In the genomic region with DNA sequence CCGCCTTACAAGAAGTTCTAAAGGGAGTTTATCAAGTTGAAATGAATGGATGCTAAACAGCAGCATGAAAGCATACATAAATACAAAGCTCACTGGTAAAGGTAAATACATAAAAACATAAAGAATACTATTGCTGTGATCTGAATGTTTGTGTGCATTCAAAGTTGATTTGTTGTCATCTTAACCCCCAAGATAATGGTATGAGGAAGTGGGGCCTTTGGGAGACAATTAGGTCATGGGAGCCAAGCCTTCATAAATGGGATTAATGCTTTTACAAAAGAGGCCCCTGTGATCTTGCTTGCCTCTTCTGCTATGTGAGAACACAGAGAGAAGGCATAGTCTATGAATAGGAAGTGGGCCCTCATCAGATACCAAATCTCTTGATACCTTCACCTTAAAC, we compare ENCODE assay signal across 24 cellular contexts.
DNase-seq lines count a peak whose midpoint lies in the region; ATAC-seq, FAIRE-seq and TF ChIP-seq lines count a peak whose summit lies in the region.
"Had no signal": no experiment of that assay in that cellular context is flagged by ENCODE, and none has a peak within 500 bp of the region (broad histone marks: within the 10 kb centered on the region; RNA-seq: fewer than 3 reads in every experiment).

No MANE protein-coding gene starts in this region.

- H3K4me2 ChIP-seq in K562 (ENCODE audit: insufficient read depth, low read length): peak overlapping the region; percentile 65
- H3K4me2 ChIP-seq: A549; BLaER1 treated with 17β-estradiol and CSF1 and Interleukin-3, amounts not matched to agents 10 nM and 100 nM had no signal

- TF ChIP-seq RAD21 in K562 (CRISPR knock-in tag; conservative IDR thresholded peaks at IDR 0.05 in 1 of 2, IDR thresholded peaks at IDR 0.05 in 1 of 2): no peak

- no peak overlapping the region for H2AFZ ChIP-seq in K562 (ENCODE audit: low read depth, low read length)

- no peaks in the 10 kb centered on the region for H4K20me1 ChIP-seq in K562 (replicated peaks; ENCODE audit: control insufficient read depth, insufficient read depth, low read length)
- H4K20me1 ChIP-seq: BLaER1 treated with 17β-estradiol and CSF1 and Interleukin-3, amounts not matched to agents 10 nM and 100 nM had no signal

- H3K27me3 ChIP-seq in K562 (ENCODE audit: control insufficient read depth in 2 of 2, insufficient read depth in 2 of 2, low read length in 2 of 2): no peaks in the 10 kb centered on the region
- H3K27me3 ChIP-seq: BLaER1 treated with 17β-estradiol and CSF1 and Interleukin-3, amounts not matched to agents 10 nM and 100 nM had no signal

- TF ChIP-seq CTCF in K562 (IDR thresholded peaks at IDR 0.05 in 2 of 3, conservative IDR thresholded peaks at IDR 0.05 in 1 of 3; ENCODE audit: insufficient read depth in 2 of 3, low read depth in 1 of 3, low read length in 3 of 3): no peak

- intact Hi-C loops in K562 (cut with micrococcal nuclease): loop anchor here (2.0 to 10.0 kb wide), 2 partner anchors 308 to 980 kb away; no protein-coding TSS in a partner anchor

- peak overlapping the region; percentile 92 for H3K27ac ChIP-seq in K562 (ENCODE audit: extremely low read depth, low read depth, low read length)
- H3K27ac ChIP-seq: 22Rv1; A549; BLaER1 treated with 17β-estradiol and CSF1 and Interleukin-3, amounts not matched to agents 10 nM and 100 nM; C4-2B had no signal

- TF ChIP-seq POLR2A in GM12891 (IDR thresholded peaks at IDR 0.05; ENCODE audit: low read depth, low read length) (no peak), K562 (conservative IDR thresholded peaks at IDR 0.05) (0 out of 2 replicates have a peak, but pooled peaks have one; percentile 39)

- peaks cover 0 to 32% of the 10 kb centered on the region in 2 experiments; a peak in 2 of 5 replicates for H3K4me1 ChIP-seq in K562 (replicated peaks in 1 of 2; ENCODE audit: control insufficient read depth in 2 of 2, insufficient read depth in 2 of 2, low read length in 2 of 2)
- H3K4me1 ChIP-seq: A549 had no signal

- peak; percentile 7 for ATAC-seq in K562
- ATAC-seq: A549; CD8-positive, alpha-beta T cell had no signal

- DNase-seq in NCI-H82 (lab: John Stamatoyannopoulos, UW) (peak; percentile 18), NCI-H82 treated with DMSO at 0.1 percent for 48 hours (lab: John Stamatoyannopoulos, UW; ENCODE audit: unreplicated experiment) (no peak), GM12891 (ENCODE audit: insufficient read length, low spot score) (no peak), OCI-M1 (lab: John Stamatoyannopoulos, UW) (peak; percentile 67), K562 (ENCODE audit: extremely low read depth in 1 of 4, low spot score in 3 of 4) (peak in 1 of 4 experiments; percentile 69), NCI-H2227 treated with DMSO at 0.1 percent for 48 hours (lab: John Stamatoyannopoulos, UW) (no peak), SKM-1 (lab: John Stamatoyannopoulos, UW; ENCODE audit: unreplicated experiment) (no peak), cerebellar cortex (ENCODE audit: low spot score) (no peak)
- DNase-seq: AML-193; CD4-positive, alpha-beta T cell; CD8-positive, alpha-beta T cell; COR-L47; DMS 273 treated with DMSO at 0.1 percent for 48 hours; DMS153; DMS53; DMS79; GF-D8 had no signal

- peaks cover 100% of the 10 kb centered on the region for H3K79me2 ChIP-seq in K562 (ENCODE audit: control insufficient read depth, insufficient read depth, low read length)

- TF ChIP-seq EP300 in K562 (IDR thresholded peaks at IDR 0.05; ENCODE audit: low read length): peak; percentile 35; the same call in 1 of the 2 replicates

- no TSS peak for BruUV-seq in K562 (replicated peaks; lab: Mats Ljungman, UMichigan)

- 13% methylated on average over 1 of the region's 1 CpG for WGBS in K562 (ENCODE audit: insufficient coverage, low coverage, missing lambda C conversion rate)

- POLR2A ChIA-PET in K562 (lab: Yijun Ruan, JAX): no interaction called here

- no peak for FAIRE-seq in GM12891 (lab: Jason Lieb, UNC)
- FAIRE-seq in K562 (lab: Jason Lieb, UNC): no peak
- FAIRE-seq: A549, G401.6, GM12892, GM18507 had no signal

- peak overlapping the region in 1 of 2 experiments; percentile 81; a peak in 2 of 4 replicates for H3K9ac ChIP-seq in K562 (ENCODE audit: insufficient read depth in 1 of 2, low read depth in 2 of 2, low read length in 2 of 2)
- H3K9ac ChIP-seq: BLaER1 treated with 17β-estradiol and CSF1 and Interleukin-3, amounts not matched to agents 10 nM and 100 nM had no signal

- CTCF ChIA-PET in K562 (lab: Yijun Ruan, JAX; ENCODE audit: low intra/inter-chr PET ratio): no interaction called here

- peak overlapping the region; percentile 46 for H3K4me3 ChIP-seq in K562
- H3K4me3 ChIP-seq: A549; BLaER1 treated with 17β-estradiol and CSF1 and Interleukin-3, amounts not matched to agents 10 nM and 100 nM had no signal

- peaks cover 22% of the 10 kb centered on the region; the same call in 2 of the 3 replicates for H3K36me3 ChIP-seq in K562 (ENCODE audit: control insufficient read depth, insufficient read depth, low read length)

- in situ Hi-C loops in K562 (cut with MboI): no loop called here

- H3K9me3 ChIP-seq in K562 (replicated peaks; ENCODE audit: control insufficient read depth, insufficient read depth, low read depth, low read length): no peaks in the 10 kb centered on the region; the same call in 1 of the 2 replicates
- H3K9me3 ChIP-seq: A549 had no signal

- no peaks in the 10 kb centered on the region for H3K9me1 ChIP-seq in K562 (ENCODE audit: control insufficient read depth, insufficient read depth, low read length)

TF ChIP-seq in GM12891, 5 proteins besides CTCF, POLR2A, EP300 and RAD21:
- TF ChIP-seq POU2F2 (IDR thresholded peaks at IDR 0.05; ENCODE audit: low read depth, low read length) (no peak), SPI1 (IDR thresholded peaks at IDR 0.05; ENCODE audit: low read depth, low read length) (0 out of 2 replicates have a peak, but pooled peaks have one; percentile 22)

TF ChIP-seq in K562, 482 proteins besides CTCF, POLR2A, EP300 and RAD21 (continues in another document):
- TF ChIP-seq SETDB1 (IDR thresholded peaks at IDR 0.05; ENCODE audit: low read length) (no peak), SOX6 (IDR thresholded peaks at IDR 0.05) (peak; percentile 39; the same call in 1 of the 2 replicates), PTBP1 (IDR thresholded peaks at IDR 0.05; ENCODE audit: low read depth, low read length) (no peak), ELF1 (tag; IDR thresholded peaks at IDR 0.05) (peak; percentile 40; the same call in 1 of the 2 replicates), MAFK (IDR thresholded peaks at IDR 0.05; ENCODE audit: low read length) (0 out of 2 replicates have a peak, but pooled peaks have one; percentile 1), SPI1 (IDR thresholded peaks at IDR 0.05; ENCODE audit: borderline replicate concordance, low read depth, low read length) (peak; percentile 89), NR3C1 (CRISPR knock-in tag; IDR thresholded peaks at IDR 0.05) (no peak)
- TF ChIP-seq, protein P1, sequence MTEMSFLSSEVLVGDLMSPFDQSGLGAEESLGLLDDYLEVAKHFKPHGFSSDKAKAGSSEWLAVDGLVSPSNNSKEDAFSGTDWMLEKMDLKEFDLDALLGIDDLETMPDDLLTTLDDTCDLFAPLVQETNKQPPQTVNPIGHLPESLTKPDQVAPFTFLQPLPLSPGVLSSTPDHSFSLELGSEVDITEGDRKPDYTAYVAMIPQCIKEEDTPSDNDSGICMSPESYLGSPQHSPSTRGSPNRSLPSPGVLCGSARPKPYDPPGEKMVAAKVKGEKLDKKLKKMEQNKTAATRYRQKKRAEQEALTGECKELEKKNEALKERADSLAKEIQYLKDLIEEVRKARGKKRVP (CRISPR knock-in tag; IDR thresholded peaks at IDR 0.05): no peak
- TF ChIP-seq, protein P2, sequence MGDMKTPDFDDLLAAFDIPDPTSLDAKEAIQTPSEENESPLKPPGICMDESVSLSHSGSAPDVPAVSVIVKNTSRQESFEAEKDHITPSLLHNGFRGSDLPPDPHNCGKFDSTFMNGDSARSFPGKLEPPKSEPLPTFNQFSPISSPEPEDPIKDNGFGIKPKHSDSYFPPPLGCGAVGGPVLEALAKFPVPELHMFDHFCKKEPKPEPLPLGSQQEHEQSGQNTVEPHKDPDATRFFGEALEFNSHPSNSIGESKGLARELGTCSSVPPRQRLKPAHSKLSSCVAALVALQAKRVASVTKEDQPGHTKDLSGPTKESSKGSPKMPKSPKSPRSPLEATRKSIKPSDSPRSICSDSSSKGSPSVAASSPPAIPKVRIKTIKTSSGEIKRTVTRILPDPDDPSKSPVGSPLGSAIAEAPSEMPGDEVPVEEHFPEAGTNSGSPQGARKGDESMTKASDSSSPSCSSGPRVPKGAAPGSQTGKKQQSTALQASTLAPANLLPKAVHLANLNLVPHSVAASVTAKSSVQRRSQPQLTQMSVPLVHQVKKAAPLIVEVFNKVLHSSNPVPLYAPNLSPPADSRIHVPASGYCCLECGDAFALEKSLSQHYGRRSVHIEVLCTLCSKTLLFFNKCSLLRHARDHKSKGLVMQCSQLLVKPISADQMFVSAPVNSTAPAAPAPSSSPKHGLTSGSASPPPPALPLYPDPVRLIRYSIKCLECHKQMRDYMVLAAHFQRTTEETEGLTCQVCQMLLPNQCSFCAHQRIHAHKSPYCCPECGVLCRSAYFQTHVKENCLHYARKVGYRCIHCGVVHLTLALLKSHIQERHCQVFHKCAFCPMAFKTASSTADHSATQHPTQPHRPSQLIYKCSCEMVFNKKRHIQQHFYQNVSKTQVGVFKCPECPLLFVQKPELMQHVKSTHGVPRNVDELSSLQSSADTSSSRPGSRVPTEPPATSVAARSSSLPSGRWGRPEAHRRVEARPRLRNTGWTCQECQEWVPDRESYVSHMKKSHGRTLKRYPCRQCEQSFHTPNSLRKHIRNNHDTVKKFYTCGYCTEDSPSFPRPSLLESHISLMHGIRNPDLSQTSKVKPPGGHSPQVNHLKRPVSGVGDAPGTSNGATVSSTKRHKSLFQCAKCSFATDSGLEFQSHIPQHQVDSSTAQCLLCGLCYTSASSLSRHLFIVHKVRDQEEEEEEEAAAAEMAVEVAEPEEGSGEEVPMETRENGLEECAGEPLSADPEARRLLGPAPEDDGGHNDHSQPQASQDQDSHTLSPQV (IDR thresholded peaks at IDR 0.05): 0 out of 2 replicates have a peak, but pooled peaks have one; percentile 29

Comparison
In these comparisons a context has a peak if more than half of its experiments do, and no peak if none do; other contexts are left out.
1. DNase-seq: peak in NCI-H82 (single experiment) and OCI-M1 (single experiment); none in NCI-H82 treated with DMSO at 0.1 percent for 48 hours (single experiment), GM12891 (single experiment), NCI-H2227 treated with DMSO at 0.1 percent for 48 hours (single experiment), SKM-1 (single experiment) and cerebellar cortex (single experiment).